In genomic region chr9:128214571-128215490, GRCh38 we compare ENCODE assay signal across 1 cellular context.
A peak's percentile ranks its signal among the peaks of the same experiment; 100 is the strongest.
TF ChIP-seq lines count a peak whose summit lies in the region.

No MANE protein-coding gene starts in this region.

TF ChIP-seq in H1, 55 proteins besides CTCF, POLR2A, EP300 and RAD21:
- no peak for TF ChIP-seq CREB1 (IDR thresholded peaks at IDR 0.05)
- TF ChIP-seq MAFK (IDR thresholded peaks at IDR 0.05; ENCODE audit: low read depth, low read length): peak; percentile 18; the same call in 1 of the 2 replicates
TF ChIP-seq in H1: peak in this region for 1.
